In the genomic region with DNA sequence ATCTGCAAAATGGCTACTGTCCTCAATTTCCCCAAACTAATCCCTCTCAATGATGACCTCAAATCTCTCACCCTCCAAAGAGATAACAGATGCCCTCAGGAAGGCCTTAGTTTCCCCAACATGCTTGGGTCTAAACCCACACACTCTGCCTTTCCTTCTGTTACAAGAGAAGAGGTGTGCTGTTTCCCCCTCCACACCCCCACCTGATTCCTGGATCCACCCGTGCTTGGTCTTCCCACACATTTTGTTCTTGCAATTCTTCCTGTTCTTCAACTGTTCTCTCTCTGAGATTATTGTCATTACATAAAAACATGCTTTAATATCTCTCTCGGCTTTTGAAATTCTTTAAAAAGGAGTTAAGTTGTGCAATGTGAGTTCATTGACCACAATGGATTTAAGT, we compare ENCODE assay signal across 13 cellular contexts. TPM values are rescaled to one million over a fixed set of nuclear protein-coding genes. Genes with fewer than 3 reads are reported as not detected.
DNase-seq lines count a peak whose midpoint lies in the region; ATAC-seq and TF ChIP-seq lines count a peak whose summit lies in the region.
"Had no signal": no experiment of that assay in that cellular context is flagged by ENCODE, and none has a peak within 500 bp of the region (broad histone marks: within the 10 kb centered on the region; RNA-seq: fewer than 3 reads in every experiment).

No MANE protein-coding gene starts in this region.

- POLR2A ChIA-PET in MCF 10A (lab: Yijun Ruan, JAX) (no interaction called here), T-cell (lab: Charles Lee) (no interaction called here)

- no peak for TF ChIP-seq POLR2A in breast epithelium (IDR thresholded peaks at IDR 0.05)

- no peaks in the 10 kb centered on the region for H3K9me3 Mint-ChIP-seq in MCF 10A (ENCODE audit: unreplicated experiment)
- H3K9me3 Mint-ChIP-seq in T-cell, result no peaks in the 10 kb centered on the region
- peaks cover 5% of the 10 kb centered on the region for H3K9me3 Mint-ChIP-seq in type B pancreatic cell

- no peak overlapping the region for H3K4me3 ChIP-seq in breast epithelium
- no peak overlapping the region for H3K4me3 ChIP-seq in hepatocyte
- H3K4me3 ChIP-seq in foreskin fibroblast (ENCODE audit: low read depth in 1 of 2, low read length in 2 of 2), result no peak overlapping the region

- H3K4me2 ChIP-seq in hepatocyte, result no peak overlapping the region

- H3K4me3 Mint-ChIP-seq in MCF 10A (ENCODE audit: unreplicated experiment) (no peak overlapping the region), T-cell (peak overlapping the region; percentile 53 to 69 (median 62)), type B pancreatic cell (peak overlapping the region; percentile 70)

- peaks cover 8% of the 10 kb centered on the region for H3K36me3 Mint-ChIP-seq in MCF 10A (ENCODE audit: insufficient read depth, unreplicated experiment)
- H3K36me3 Mint-ChIP-seq in T-cell, result no peaks in the 10 kb centered on the region
- no peaks in the 10 kb centered on the region for H3K36me3 Mint-ChIP-seq in type B pancreatic cell

- H3K4me1 ChIP-seq in breast epithelium (no peaks in the 10 kb centered on the region), hepatocyte (ENCODE audit: insufficient read depth) (no peaks in the 10 kb centered on the region)

- no peak overlapping the region for H3K27ac Mint-ChIP-seq in MCF 10A (ENCODE audit: low read depth, unreplicated experiment)
- H3K27ac Mint-ChIP-seq in T-cell, result peak overlapping the region; percentile 65 to 70
- H3K27ac Mint-ChIP-seq in type B pancreatic cell, result peak overlapping the region; percentile 57

- H3K9me2 ChIP-seq in hepatocyte (replicated peaks; ENCODE audit: insufficient read depth), result no peaks in the 10 kb centered on the region

- H3K27me3 Mint-ChIP-seq in MCF 10A (ENCODE audit: insufficient read depth, unreplicated experiment) (no peaks in the 10 kb centered on the region), T-cell (no peaks in the 10 kb centered on the region), type B pancreatic cell (peaks cover 34% of the 10 kb centered on the region)

- peak in 1 of 2 donors; percentile 13 for DNase-seq in breast epithelium (ENCODE audit: low spot score in 2 of 2)
- no peak for DNase-seq in MCF 10A (ENCODE audit: unreplicated experiment)
- DNase-seq in T-cell, result no peak
- DNase-seq in hepatocyte (ENCODE audit: low spot score), result no peak
- no peak for DNase-seq in type B pancreatic cell (ENCODE audit: extremely low spot score, unreplicated experiment)
- DNase-seq in NK-92 treated with Interleukin-12 subunit alpha and Interleukin-12 subunit beta, amount 100 ng/mL, for 24 hours (lab: John Stamatoyannopoulos, UW), result no peak
- DNase-seq in foreskin fibroblast, result no peak
- DNase-seq in G401 (ENCODE audit: low spot score), result no peak
- DNase-seq: activated gamma-delta T cell, COR-L47, GOT3, NCI-H2081, Peyer's patch had no signal

- H3K79me2 ChIP-seq in hepatocyte, result no peaks in the 10 kb centered on the region

- H4K20me1 ChIP-seq in hepatocyte (ENCODE audit: insufficient read depth, poor library complexity, severe bottlenecking), result no peaks in the 10 kb centered on the region

- CTCF ChIA-PET in MCF 10A (lab: Yijun Ruan, JAX), result interaction anchor here (0.7 kb wide), 1 partner anchor 14 kb away, joined by 3 read pairs; no protein-coding TSS in a partner anchor
- CTCF ChIA-PET in T-cell (lab: Charles Lee), result interaction anchor here in 1 of 2 donors (0.6 kb wide), 1 partner anchor 78 kb away, joined by 5 read pairs; no protein-coding TSS in a partner anchor

- no TSS peak for BruUV-seq in MCF 10A (replicated peaks; lab: Mats Ljungman, UMichigan)

- 71% methylated on average over 2 of the region's 2 CpGs for WGBS in hepatocyte (ENCODE audit: low lambda C conversion rate, missing lambda C conversion rate)

- peaks cover 14% of the 10 kb centered on the region for H3K4me1 Mint-ChIP-seq in MCF 10A (ENCODE audit: insufficient read depth, unreplicated experiment)
- H3K4me1 Mint-ChIP-seq in T-cell, result peaks cover 21 to 31% (median 29%) of the 10 kb centered on the region in 3 donors
- H3K4me1 Mint-ChIP-seq in type B pancreatic cell (ENCODE audit: unreplicated experiment), result peaks cover 28% of the 10 kb centered on the region

- H3K27ac ChIP-seq in breast epithelium (peak overlapping the region; percentile 9 to 86), hepatocyte (no peak overlapping the region)

- TF ChIP-seq CTCF in breast epithelium (IDR thresholded peaks at IDR 0.05), result no peak
- no peak for TF ChIP-seq CTCF in MCF 10A (IDR thresholded peaks at IDR 0.05; ENCODE audit: unreplicated experiment)
- no peak for TF ChIP-seq CTCF in hepatocyte (IDR thresholded peaks at IDR 0.05; ENCODE audit: poor library complexity)
- TF ChIP-seq CTCF in type B pancreatic cell (conservative IDR thresholded peaks at IDR 0.05), result no peak
- TF ChIP-seq CTCF in foreskin fibroblast (IDR thresholded peaks at IDR 0.05; ENCODE audit: low read depth, low read length), result no peak

- no peaks in the 10 kb centered on the region for H3K27me3 ChIP-seq in breast epithelium
- H3K27me3 ChIP-seq in hepatocyte, result peaks cover 5% of the 10 kb centered on the region
- H3K27me3 ChIP-seq: Peyer's patch had no signal

- no peak for ATAC-seq in T-cell (replicated peaks in 1 of 4)

- H3K9me3 ChIP-seq in breast epithelium, result no peaks in the 10 kb centered on the region
- no peaks in the 10 kb centered on the region for H3K9me3 ChIP-seq in hepatocyte (ENCODE audit: low read depth)
- H3K9me3 ChIP-seq: Peyer's patch had no signal

- H3K36me3 ChIP-seq in breast epithelium (no peaks in the 10 kb centered on the region), hepatocyte (replicated peaks; ENCODE audit: insufficient read depth, low read depth) (no peaks in the 10 kb centered on the region)
- H3K36me3 ChIP-seq: Peyer's patch had no signal

- in situ Hi-C loops in G401 (cut with HindIII; ENCODE audit: low sequenced_read_pairs), result no loop called here

- intact Hi-C loops in breast epithelium (cut with DNase I; ENCODE audit: low total_unique reads) (no loop called here), MCF 10A (cut with micrococcal nuclease) (no loop called here)

- peak overlapping the region; percentile 35 for H2AFZ ChIP-seq in hepatocyte

RNA-seq across cellular contexts. Expression of gene CBR3, which starts 5.7 kb away (rescaled TPM):
- 10 to 100 TPM; 15.7 to 29.0 (median 22.1) TPM for total RNA-seq in breast epithelium
- 1.3 and 1.8 TPM in 2 replicates for total RNA-seq in MCF 10A (2022)
- total RNA-seq in T-cell, result 10 to 100 TPM in 2 of 5 donors, 1 to 10 TPM in 2, under 1 TPM in 1; 0.85 to 16.1 (median 8.1) TPM
- total RNA-seq in hepatocyte, result 0.12 and 1.7 TPM in 2 replicates
- 0.22 and 0.56 TPM in 2 replicates for polyA plus RNA-seq in hepatocyte
- total RNA-seq in type B pancreatic cell (ENCODE audit: low replicate concordance), result 1.0 and 1.6 TPM in 2 replicates
- total RNA-seq in G401 (2014; rRNA removed; shearing (Covaris generic)), result 39.2 and 53.8 TPM in 2 replicates

RNA-seq across cellular contexts. Expression of gene DOP1B, which starts 27.4 kb away (rescaled TPM):
- total RNA-seq in breast epithelium, result 10 to 100 TPM; 11.5 to 21.4 (median 19.7) TPM
- 7.6 and 8.3 TPM in 2 replicates for total RNA-seq in MCF 10A (2022)
- 10 to 100 TPM; 18.4 to 26.3 (median 23.1) TPM for total RNA-seq in T-cell
- 9.1 and 17.7 TPM in 2 replicates for total RNA-seq in hepatocyte
- 6.6 and 7.1 TPM in 2 replicates for polyA plus RNA-seq in hepatocyte
- total RNA-seq in type B pancreatic cell (ENCODE audit: low replicate concordance), result 26.5 and 29.9 TPM in 2 replicates
- 4.0 and 4.1 TPM in 2 replicates for total RNA-seq in G401 (2014; rRNA removed; shearing (Covaris generic))

RNA-seq across cellular contexts. Expression of gene CBR1, which starts 59.4 kb away (rescaled TPM):
- 100 to 1,000 TPM in 1 of 3 donors, 10 to 100 TPM in 2; 79.5 to 104 (median 85.5) TPM for total RNA-seq in breast epithelium
- 35.8 and 38.6 TPM in 2 replicates for total RNA-seq in MCF 10A (2022)
- 10 to 100 TPM in 4 of 5 donors, 1 to 10 TPM in 1; 5.1 to 40.3 (median 21.1) TPM for total RNA-seq in T-cell
- total RNA-seq in hepatocyte, result 130 and 152 TPM in 2 replicates
- polyA plus RNA-seq in hepatocyte, result 89.0 and 113 TPM in 2 replicates
- total RNA-seq in type B pancreatic cell (ENCODE audit: low replicate concordance), result 20.1 and 32.8 TPM in 2 replicates
- total RNA-seq in G401 (2014; rRNA removed; shearing (Covaris generic)), result 4.4 and 6.6 TPM in 2 replicates
